ENCODE assay signal across 13 cellular contexts in the genomic region with DNA sequence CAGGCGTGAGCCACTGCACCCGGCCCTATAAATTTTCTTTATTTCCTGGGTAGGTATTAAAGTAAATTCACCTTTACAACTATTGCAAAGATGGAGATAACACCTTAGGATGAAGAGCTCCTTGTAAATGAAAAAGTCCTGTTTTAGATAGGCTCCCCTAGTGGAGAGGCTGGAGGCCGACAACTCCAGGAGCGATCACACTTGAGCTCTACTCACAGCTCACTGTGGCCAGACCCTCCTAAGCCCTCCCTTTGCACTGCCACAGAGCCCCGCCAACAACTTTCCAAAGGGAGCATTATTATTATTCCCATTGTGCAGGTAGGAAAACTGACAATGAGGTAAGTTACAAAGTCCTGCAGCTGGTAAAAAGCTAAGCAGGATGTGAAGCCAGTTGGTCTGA.
DNase-seq lines count a peak whose midpoint lies in the region; ATAC-seq and TF ChIP-seq lines count a peak whose summit lies in the region.
"Had no signal": no experiment of that assay in that cellular context is flagged by ENCODE, and none has a peak within 500 bp of the region (broad histone marks: within the 10 kb centered on the region; RNA-seq: fewer than 3 reads in every experiment).

No MANE protein-coding gene starts in this region.

- H4K20me1 ChIP-seq in Loucy (ENCODE audit: insufficient read depth, low read length, poor library complexity, severe bottlenecking), result no peaks in the 10 kb centered on the region

- ATAC-seq in activated CD4-positive, alpha-beta T cell treated with anti-CD3 and anti-CD28 coated beads for 36 hours, result no peak
- no peak for ATAC-seq in left lobe of liver

- H3K27me3 ChIP-seq in Loucy (ENCODE audit: insufficient read depth, low read length, poor library complexity, severe bottlenecking), result no peaks in the 10 kb centered on the region
- no peaks in the 10 kb centered on the region for H3K27me3 ChIP-seq in stomach

- CTCF ChIA-PET in activated CD4-positive, alpha-beta T cell treated with anti-CD3 and anti-CD28 coated beads for 36 hours (lab: Charles Lee), result interaction anchor here (0.5 to 1.1 kb wide), 5 partner anchors 19 to 206 kb away, joined by 3 to 4 read pairs (median 3); no protein-coding TSS in a partner anchor

- no peak overlapping the region for H3K4me2 ChIP-seq in Loucy (ENCODE audit: low read depth, low read length, poor library complexity, severe bottlenecking)

- WGBS in stomach, 5 donors, result 85 to 97% (median 91%) methylated on average over 5 of the region's 5 CpGs

- peaks cover 51% of the 10 kb centered on the region for H3K4me1 ChIP-seq in Loucy (ENCODE audit: insufficient read depth, low read length, poor library complexity, severe bottlenecking)
- peaks cover 0 to 10% (median 2%) of the 10 kb centered on the region in 4 donors for H3K4me1 ChIP-seq in stomach
- H3K4me1 ChIP-seq: prostate gland had no signal

- H3K9ac ChIP-seq in Loucy (ENCODE audit: low read depth, low read length, poor library complexity, severe bottlenecking), result no peak overlapping the region

- H3K4me1 Mint-ChIP-seq in activated CD4-positive, alpha-beta T cell treated with anti-CD3 and anti-CD28 coated beads for 36 hours, result peaks cover 9% of the 10 kb centered on the region
- no peaks in the 10 kb centered on the region for H3K4me1 Mint-ChIP-seq in chondrocyte (ENCODE audit: low read depth)
- H3K4me1 Mint-ChIP-seq: B cell had no signal

- H3K79me2 ChIP-seq in Loucy (ENCODE audit: insufficient read depth, low read length), result no peaks in the 10 kb centered on the region

- DNase-seq in activated CD4-positive, alpha-beta T cell treated with anti-CD3 and anti-CD28 coated beads for 36 hours, result peak; percentile 24
- DNase-seq in activated CD4-positive, alpha-beta T cell treated with anti-CD3 and anti-CD28 coated beads, Interleukin-2, amount 50 U/mL, for 1 hour, result no peak
- DNase-seq in chondrocyte (ENCODE audit: low spot score) (no peak), retina (peak; percentile 7), NCI-H446 treated with DMSO at 0.1 percent for 48 hours (lab: John Stamatoyannopoulos, UW) (no peak), stomach (no peak), left lobe of liver (ENCODE audit: low spot score) (no peak)
- DNase-seq: cortex of kidney, KBM-7, SHP77 had no signal

- no peak overlapping the region for H2AFZ ChIP-seq in Loucy (ENCODE audit: low read length)

- POLR2A ChIA-PET in activated CD4-positive, alpha-beta T cell treated with anti-CD3 and anti-CD28 coated beads for 36 hours (lab: Charles Lee), result interaction anchor here (0.5 kb wide), 1 partner anchor 12 kb away, joined by 3 read pairs; no protein-coding TSS in a partner anchor

- H3K9me3 ChIP-seq in Loucy (ENCODE audit: insufficient read depth, low read depth, low read length), result no peaks in the 10 kb centered on the region
- no peaks in the 10 kb centered on the region for H3K9me3 ChIP-seq in stomach
- H3K9me3 ChIP-seq: prostate gland had no signal

- intact Hi-C loops in activated CD4-positive, alpha-beta T cell treated with anti-CD3 and anti-CD28 coated beads for 36 hours (cut with DNase I, micrococcal nuclease), result no loop called here
- intact Hi-C loops in stomach (cut with DNase I; ENCODE audit: low total_unique reads), result loop anchor here (10.0 kb wide), 1 partner anchor 238 kb away; no protein-coding TSS in a partner anchor

- H3K9me3 Mint-ChIP-seq in activated CD4-positive, alpha-beta T cell treated with anti-CD3 and anti-CD28 coated beads for 36 hours (ENCODE audit: low read depth), result no peaks in the 10 kb centered on the region
- H3K9me3 Mint-ChIP-seq in chondrocyte (ENCODE audit: low read depth), result no peaks in the 10 kb centered on the region

- TF ChIP-seq CTCF in Loucy (conservative IDR thresholded peaks at IDR 0.05; ENCODE audit: low read length) (peak; percentile 71), chondrocyte (IDR thresholded peaks at IDR 0.05) (peak; percentile 68), stomach (IDR thresholded peaks at IDR 0.05) (no peak)

- no peak overlapping the region for H3K27ac Mint-ChIP-seq in activated CD4-positive, alpha-beta T cell treated with anti-CD3 and anti-CD28 coated beads for 36 hours
- H3K27ac Mint-ChIP-seq in chondrocyte (ENCODE audit: unreplicated experiment), result no peak overlapping the region
- H3K27ac Mint-ChIP-seq: B cell had no signal

- H3K36me3 ChIP-seq in Loucy (ENCODE audit: insufficient read depth, low read length) (no peaks in the 10 kb centered on the region), stomach (no peaks in the 10 kb centered on the region)
- H3K36me3 ChIP-seq: prostate gland had no signal

- TF ChIP-seq POLR2A in stomach (IDR thresholded peaks at IDR 0.05), result no peak

- H3K36me3 Mint-ChIP-seq in activated CD4-positive, alpha-beta T cell treated with anti-CD3 and anti-CD28 coated beads for 36 hours (ENCODE audit: low read depth), result no peaks in the 10 kb centered on the region
- H3K36me3 Mint-ChIP-seq in chondrocyte (ENCODE audit: low read depth), result peaks cover 2% of the 10 kb centered on the region

- peaks cover 12% of the 10 kb centered on the region for H3K27me3 Mint-ChIP-seq in activated CD4-positive, alpha-beta T cell treated with anti-CD3 and anti-CD28 coated beads for 36 hours
- H3K27me3 Mint-ChIP-seq in chondrocyte (ENCODE audit: low read depth), result peaks cover 11% of the 10 kb centered on the region

- H3K4me3 ChIP-seq in Loucy (ENCODE audit: low read length, poor library complexity, severe bottlenecking) (no peak overlapping the region), stomach (no peak overlapping the region)
- H3K4me3 ChIP-seq: prostate gland had no signal

- no peaks in the 10 kb centered on the region for H3K9me2 ChIP-seq in Loucy (replicated peaks; ENCODE audit: low read depth, low read length)

- H3K27ac ChIP-seq in stomach, result no peak overlapping the region
- H3K27ac ChIP-seq: prostate gland had no signal

- TF ChIP-seq EP300 in stomach (IDR thresholded peaks at IDR 0.05), result no peak

- H3F3A ChIP-seq in Loucy (ENCODE audit: low read depth), result no peaks in the 10 kb centered on the region

- no peak overlapping the region for H3K4me3 Mint-ChIP-seq in activated CD4-positive, alpha-beta T cell treated with anti-CD3 and anti-CD28 coated beads for 36 hours
- no peak overlapping the region for H3K4me3 Mint-ChIP-seq in chondrocyte (ENCODE audit: unreplicated experiment)
- H3K4me3 Mint-ChIP-seq: B cell had no signal

Comparison
In these comparisons a context has a peak if more than half of its experiments do, and no peak if none do; other contexts are left out.
1. DNase-seq: peak in activated CD4-positive, alpha-beta T cell treated with anti-CD3 and anti-CD28 coated beads for 36 hours (single experiment) and retina (single experiment); none in activated CD4-positive, alpha-beta T cell treated with anti-CD3 and anti-CD28 coated beads, Interleukin-2, amount 50 U/mL, for 1 hour (single experiment), chondrocyte (single experiment), NCI-H446 treated with DMSO at 0.1 percent for 48 hours (single experiment), stomach (single experiment) and left lobe of liver (single experiment).
2. CTCF ChIP-seq: peak in Loucy (single experiment) and chondrocyte (single experiment); none in stomach (0 of 7).